Comparison of ENCODE assay signal across 9 cellular contexts in the genomic region with DNA sequence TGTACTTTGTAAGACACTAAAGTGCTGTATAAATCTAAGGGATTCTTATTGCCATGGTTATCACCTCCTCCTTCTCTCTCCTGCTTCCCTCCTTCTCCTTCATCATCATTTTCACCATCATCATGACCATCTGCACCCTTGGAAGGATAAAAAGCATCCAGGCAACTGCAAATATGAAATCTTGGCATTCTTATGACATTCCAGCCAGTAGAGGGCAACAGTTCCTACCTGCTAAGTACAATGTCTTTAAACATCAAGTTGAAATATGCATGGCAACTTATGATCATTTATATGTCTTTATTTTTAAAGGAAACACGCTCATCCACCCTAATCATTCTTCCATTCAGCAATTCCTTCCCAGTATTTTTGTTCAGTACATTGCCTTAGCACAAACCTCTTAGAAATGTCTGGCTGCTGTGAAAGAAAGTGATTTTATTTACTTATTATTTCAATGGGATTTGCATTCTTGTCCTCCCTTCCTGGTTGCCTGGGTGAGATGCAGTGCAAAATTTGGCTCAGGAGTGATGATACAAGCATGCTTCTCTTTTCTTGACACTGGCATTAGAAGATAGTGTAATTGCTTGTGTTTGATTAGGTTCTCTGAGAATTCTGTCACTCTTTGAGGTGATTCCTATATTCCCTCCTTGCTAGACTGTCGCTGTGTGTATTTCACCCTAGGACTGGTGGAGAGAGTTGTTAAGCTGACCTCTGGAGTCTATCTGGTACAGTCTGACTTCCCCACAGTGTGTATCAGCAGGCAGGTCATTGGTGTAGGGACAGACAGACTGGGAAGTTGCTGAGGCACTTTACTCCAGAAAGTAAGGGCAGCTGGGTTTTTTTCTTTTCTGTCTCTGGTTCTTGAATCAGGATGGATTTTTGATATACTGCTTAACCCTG.
DNase-seq lines count a peak whose midpoint lies in the region; ATAC-seq and TF ChIP-seq lines count a peak whose summit lies in the region.
"Had no signal": no experiment of that assay in that cellular context is flagged by ENCODE, and none has a peak within 500 bp of the region (broad histone marks: within the 10 kb centered on the region; RNA-seq: fewer than 3 reads in every experiment).

No MANE protein-coding gene starts in this region.

- no peak for ATAC-seq in activated CD4-positive, CD25-positive, alpha-beta regulatory T cell treated with anti-CD3 and anti-CD28 coated beads, Interleukin-2, amount 50 U/mL, for 24 hours

- no peaks in the 10 kb centered on the region; the same call in 1 of the 2 replicates for H3K4me1 ChIP-seq in PC-9 (replicated peaks; ENCODE audit: insufficient read depth)

- no peaks in the 10 kb centered on the region for H3K36me3 ChIP-seq in PC-9 (ENCODE audit: low read depth)

- TF ChIP-seq CTCF in PC-9 (conservative IDR thresholded peaks at IDR 0.05) = peak; percentile 91

- CTCF ChIA-PET in PC-9 (lab: Charles Lee) = no interaction called here

- H3K4me1 Mint-ChIP-seq in activated T-cell treated with anti-CD3 and anti-CD28 coated beads, Interleukin-2, amount 50 U/mL, for 24 hours (ENCODE audit: low read depth) = no peaks in the 10 kb centered on the region

- H3K27ac ChIP-seq in PC-9 = no peak overlapping the region

- no peaks in the 10 kb centered on the region for H3K79me2 ChIP-seq in PC-9 (ENCODE audit: low read depth)

- no peak overlapping the region for H3K4me3 Mint-ChIP-seq in activated T-cell treated with anti-CD3 and anti-CD28 coated beads, Interleukin-2, amount 50 U/mL, for 24 hours
- H3K4me3 Mint-ChIP-seq: dendritic cell treated with granulocyte-macrophage colony-stimulating factor and Interleukin-4, amounts not matched to agents 40 ng/mL and 50 ng/mL, for 4 days had no signal

- no peaks in the 10 kb centered on the region for H3K9me2 ChIP-seq in PC-9 (ENCODE audit: insufficient read depth)

- POLR2A ChIA-PET in PC-9 (lab: Charles Lee; ENCODE audit: unreplicated experiment) = no interaction called here

- intact Hi-C loops in PC-9 (cut with micrococcal nuclease; ENCODE audit: unreplicated experiment) = no loop called here

- H2AFZ ChIP-seq in PC-9 = no peak overlapping the region

- no peaks in the 10 kb centered on the region for H3K27me3 Mint-ChIP-seq in activated T-cell treated with anti-CD3 and anti-CD28 coated beads, Interleukin-2, amount 50 U/mL, for 24 hours

- H3K4me2 ChIP-seq in PC-9 = no peak overlapping the region

- peaks cover 5% of the 10 kb centered on the region; the same call in 1 of the 2 replicates for H3K27me3 ChIP-seq in PC-9 (ENCODE audit: insufficient read depth, low read depth)

- H3K36me3 Mint-ChIP-seq in activated T-cell treated with anti-CD3 and anti-CD28 coated beads, Interleukin-2, amount 50 U/mL, for 24 hours (ENCODE audit: low read depth) = no peaks in the 10 kb centered on the region

- no peaks in the 10 kb centered on the region for H3F3A ChIP-seq in PC-9 (ENCODE audit: insufficient read depth, low read depth)

- H3K9me3 Mint-ChIP-seq in activated T-cell treated with anti-CD3 and anti-CD28 coated beads, Interleukin-2, amount 50 U/mL, for 24 hours = no peaks in the 10 kb centered on the region
- H3K9me3 Mint-ChIP-seq: dendritic cell treated with granulocyte-macrophage colony-stimulating factor and Interleukin-4, amounts not matched to agents 40 ng/mL and 50 ng/mL, for 4 days had no signal

- no peaks in the 10 kb centered on the region for H4K20me1 ChIP-seq in PC-9 (ENCODE audit: insufficient read depth)

- H3K9me3 ChIP-seq in PC-9 (ENCODE audit: insufficient read depth, low read depth) = 0 out of 2 replicates have a peak, but pooled peaks cover 3% of the 10 kb centered on the region

- no TSS peak for BruUV-seq in PC-9 (replicated peaks; lab: Mats Ljungman, UMichigan)

- DNase-seq in SIG-M5 treated with dmso at 0.1 percent for 504 hours (lab: John Stamatoyannopoulos, UW; ENCODE audit: unreplicated experiment) (peak; percentile 54), SIG-M5 (lab: John Stamatoyannopoulos, UW) (no peak), PC-9 (peak in 1 of 2 experiments; percentile 50), fibroblast of gingiva (ENCODE audit: low read depth) (peak; percentile 48), putamen (ENCODE audit: low spot score) (peak; percentile 9), OCI-M2 (lab: John Stamatoyannopoulos, UW; ENCODE audit: unreplicated experiment) (no peak)
- DNase-seq in activated T-cell treated with anti-CD3 and anti-CD28 coated beads, Interleukin-2, amount 50 U/mL, for 24 hours = no peak

- H3K27ac Mint-ChIP-seq in activated T-cell treated with anti-CD3 and anti-CD28 coated beads, Interleukin-2, amount 50 U/mL, for 24 hours = no peak overlapping the region
- H3K27ac Mint-ChIP-seq: dendritic cell treated with granulocyte-macrophage colony-stimulating factor and Interleukin-4, amounts not matched to agents 40 ng/mL and 50 ng/mL, for 4 days had no signal

- H3K4me3 ChIP-seq in PC-9 = no peak overlapping the region

Comparison
In these comparisons a context has a peak if more than half of its experiments do, and no peak if none do; other contexts are left out.
1. DNase-seq: peak in SIG-M5 treated with dmso at 0.1 percent for 504 hours (single experiment), fibroblast of gingiva (single experiment) and putamen (single experiment); none in SIG-M5 (single experiment), activated T-cell treated with anti-CD3 and anti-CD28 coated beads, Interleukin-2, amount 50 U/mL, for 24 hours (single experiment) and OCI-M2 (single experiment).